29 cellular contexts compared by ENCODE assay signal in genomic region chr1:72086394-72086793, GRCh38.
"Had no signal": no experiment of that assay in that cellular context is flagged by ENCODE, and none has a peak within 500 bp of the region (broad histone marks: within the 10 kb centered on the region; RNA-seq: fewer than 3 reads in every experiment).

No MANE protein-coding gene starts in this region.

- H3K36me3 ChIP-seq: brain microvascular endothelial cell, WERI-Rb-1 had no signal

- DNase-seq: activated CD4-positive, alpha-beta T cell treated with anti-CD3 and anti-CD28 coated beads for 36 hours; activated CD4-positive, alpha-beta T cell treated with anti-CD3 and anti-CD28 coated beads, Interleukin-2, amount 10 ng/mL, durations not matched to agents 7 days and 5 days; activated CD4-positive, alpha-beta T cell treated with anti-CD3 and anti-CD28 coated beads, Interleukin-2, amount 50 U/mL, for 4 hours; activated CD4-positive, CD25-positive, alpha-beta regulatory T cell; activated CD4-positive, CD25-positive, alpha-beta regulatory T cell treated with anti-CD3 and anti-CD28 coated beads, Interleukin-2, amount 50 U/mL, for 72 hours; activated CD8-positive, alpha-beta memory T cell treated with anti-CD3 and anti-CD28 coated beads for 24 hours; activated CD8-positive, alpha-beta T cell treated with anti-CD3 and anti-CD28 coated beads for 36 hours; activated effector memory CD4-positive, alpha-beta T cell treated with Interleukin-2 at 50 U/mL for 16 hours; activated gamma-delta T cell treated with Interleukin-2 at 50 U/mL for 16 hours; activated naive CD4-positive, alpha-beta T cell treated with anti-CD3 and anti-CD28 coated beads, Interleukin-2, amount 50 U/mL, for 16 hours; activated naive CD4-positive, alpha-beta T cell treated with Interleukin-2 at 50 U/mL for 16 hours; activated T-cell treated with anti-CD3 and anti-CD28 coated beads, Interleukin-2, amount 50 U/mL, for 4 hours; amniotic stem cell; anterior cingulate cortex; brain microvascular endothelial cell; dorsolateral prefrontal cortex; effector memory CD4-positive, alpha-beta T cell; endodermal cell; foreskin fibroblast; head of caudate nucleus; T-helper 1 cell; T-helper 17 cell; T1000; WERI-Rb-1 had no signal

- H3K4me3 ChIP-seq: coronary artery, dorsolateral prefrontal cortex had no signal

- FAIRE-seq: astrocyte, bronchial epithelial cell had no signal

- ATAC-seq: activated CD4-positive, alpha-beta T cell treated with anti-CD3 and anti-CD28 coated beads for 36 hours; activated CD8-positive, alpha-beta T cell treated with anti-CD3 and anti-CD28 coated beads for 36 hours; activated T-cell treated with anti-CD3 and anti-CD28 coated beads, Interleukin-2, amount 50 U/mL, for 4 hours; activated T-helper 17 cell treated with anti-CD3 and anti-CD28 coated beads, Interleukin-2, amount 50 U/mL, for 72 hours; esophagus mucosa; T-helper 17 cell had no signal

- H3K27ac ChIP-seq: brain microvascular endothelial cell, coronary artery, dorsolateral prefrontal cortex, WERI-Rb-1 had no signal

- H3K27me3 ChIP-seq: brain microvascular endothelial cell, dorsolateral prefrontal cortex had no signal
